18 cellular contexts compared by ENCODE assay signal in the genomic region with DNA sequence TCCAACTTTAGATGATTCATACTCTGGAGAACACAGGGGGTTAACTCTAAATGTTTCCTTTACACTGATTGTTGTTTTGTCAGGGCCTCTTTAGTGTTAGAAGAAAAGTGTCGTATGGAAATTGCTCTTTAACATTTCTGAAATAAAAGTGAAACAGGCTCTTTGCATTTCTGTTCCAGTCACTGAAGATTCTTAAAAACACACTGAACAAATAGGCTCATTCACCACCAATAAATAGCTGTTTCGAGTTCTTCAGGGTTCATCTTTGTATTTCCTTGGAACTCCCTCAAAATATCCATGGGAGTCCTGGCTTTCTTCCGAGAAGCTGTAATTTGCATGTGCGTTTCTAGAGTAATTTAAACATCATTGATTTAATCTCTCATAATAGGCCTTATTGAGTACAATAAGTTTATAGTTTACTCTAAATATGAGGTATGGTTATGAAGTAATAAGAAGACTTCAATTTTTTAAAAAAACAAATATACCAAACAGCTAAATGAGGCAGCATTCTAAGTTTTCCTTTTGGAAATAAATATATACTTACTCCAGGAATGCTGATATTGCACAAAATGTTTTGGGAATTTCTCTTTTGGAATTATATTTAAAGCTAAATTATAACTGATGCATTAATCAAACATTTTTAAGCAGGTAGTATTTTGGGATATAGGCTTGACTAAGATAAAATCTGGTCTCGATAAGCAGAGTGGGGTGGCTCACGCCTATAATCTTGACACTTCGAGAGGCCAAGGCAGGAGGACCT.
"Had no signal": no experiment of that assay in that cellular context is flagged by ENCODE, and none has a peak within 500 bp of the region (broad histone marks: within the 10 kb centered on the region; RNA-seq: fewer than 3 reads in every experiment).

No MANE protein-coding gene starts in this region.

- H3K4me1 ChIP-seq: gastroesophageal sphincter, spleen had no signal

- ATAC-seq: activated T-helper 17 cell treated with anti-CD3 and anti-CD28 coated beads, Interleukin-2, amount 50 U/mL, for 72 hours; gastroesophageal sphincter; right cardiac atrium; SK-N-SH treated with all-trans-retinoic acid at 6 μM for 48 hours; stimulated activated naive B cell treated with anti-CD40 and anti-IgM and Interleukin-4, amounts not matched to agents 10 μg/mL and 1 μg/mL and 100 μg/mL, for 72 hours; WTC11 had no signal

- H3K4me2 ChIP-seq: hepatocyte had no signal

- H3K27me3 Mint-ChIP-seq: activated naive CD4-positive, alpha-beta T cell treated with anti-CD3 and anti-CD28 coated beads, Interleukin-2, amount 10 ng/mL, durations not matched to agents 7 days and 5 days; activated T-helper 17 cell treated with anti-CD3 and anti-CD28 coated beads, Interleukin-2, amount 50 U/mL, for 72 hours; stimulated activated naive B cell treated with anti-CD40 and anti-IgM and Interleukin-4, amounts not matched to agents 10 μg/mL and 1 μg/mL and 100 μg/mL, for 72 hours had no signal

- H3K4me3 Mint-ChIP-seq: activated naive CD4-positive, alpha-beta T cell treated with anti-CD3 and anti-CD28 coated beads, Interleukin-2, amount 10 ng/mL, durations not matched to agents 7 days and 5 days; activated T-helper 17 cell treated with anti-CD3 and anti-CD28 coated beads, Interleukin-2, amount 50 U/mL, for 72 hours; stimulated activated naive B cell treated with anti-CD40 and anti-IgM and Interleukin-4, amounts not matched to agents 10 μg/mL and 1 μg/mL and 100 μg/mL, for 72 hours; T-helper 1 cell treated with Interleukin-12 subunit alpha and Interleukin-12 subunit beta and Interleukin-4 antibody, amounts not matched to agents 30 μg/mL and 1 μg/mL, for 36 hours; WTC11 had no signal

- H3K27ac Mint-ChIP-seq: activated naive CD4-positive, alpha-beta T cell treated with anti-CD3 and anti-CD28 coated beads, Interleukin-2, amount 10 ng/mL, durations not matched to agents 7 days and 5 days; activated T-helper 17 cell treated with anti-CD3 and anti-CD28 coated beads, Interleukin-2, amount 50 U/mL, for 72 hours; stimulated activated naive B cell treated with anti-CD40 and anti-IgM and Interleukin-4, amounts not matched to agents 10 μg/mL and 1 μg/mL and 100 μg/mL, for 72 hours; T-helper 1 cell treated with Interleukin-12 subunit alpha and Interleukin-12 subunit beta and Interleukin-4 antibody, amounts not matched to agents 30 μg/mL and 1 μg/mL, for 36 hours; WTC11 had no signal

- H3K27ac ChIP-seq: gastroesophageal sphincter, hepatocyte, neutrophil, spleen had no signal

- H3K27me3 ChIP-seq: gastroesophageal sphincter, hepatocyte, neutrophil, spleen had no signal

- H3K4me1 Mint-ChIP-seq: activated naive CD4-positive, alpha-beta T cell treated with anti-CD3 and anti-CD28 coated beads, Interleukin-2, amount 10 ng/mL, durations not matched to agents 7 days and 5 days; activated T-helper 17 cell treated with anti-CD3 and anti-CD28 coated beads, Interleukin-2, amount 50 U/mL, for 72 hours; stimulated activated naive B cell treated with anti-CD40 and anti-IgM and Interleukin-4, amounts not matched to agents 10 μg/mL and 1 μg/mL and 100 μg/mL, for 72 hours had no signal

- H3K36me3 ChIP-seq: gastroesophageal sphincter, neutrophil, spleen had no signal

- DNase-seq: activated CD4-positive, alpha-beta T cell treated with anti-CD3 and anti-CD28 coated beads for 48 hours; activated CD8-positive, alpha-beta memory T cell treated with anti-CD3 and anti-CD28 coated beads for 24 hours; activated naive CD4-positive, alpha-beta T cell treated with anti-CD3 and anti-CD28 coated beads, Interleukin-2, amount 10 ng/mL, durations not matched to agents 7 days and 5 days; cortex of kidney; effector CD8-positive, alpha-beta T cell; kidney glomerular epithelial cell; right cardiac atrium; spleen; stimulated activated CD4-positive, alpha-beta T cell treated with anti-CD3 and anti-CD28 coated beads, Interleukin-2, amount 100 ng/mL, for 24 hours; stimulated activated naive B cell treated with anti-CD40 and anti-IgM and Interleukin-4, amounts not matched to agents 10 μg/mL and 1 μg/mL and 100 μg/mL, for 72 hours; trophoblast cell had no signal

- H3K36me3 Mint-ChIP-seq: activated naive CD4-positive, alpha-beta T cell treated with anti-CD3 and anti-CD28 coated beads, Interleukin-2, amount 10 ng/mL, durations not matched to agents 7 days and 5 days; stimulated activated naive B cell treated with anti-CD40 and anti-IgM and Interleukin-4, amounts not matched to agents 10 μg/mL and 1 μg/mL and 100 μg/mL, for 72 hours; WTC11 had no signal

- H3K4me3 ChIP-seq: gastroesophageal sphincter, hepatocyte, spleen had no signal

- H2AFZ ChIP-seq: hepatocyte had no signal

- H3K9me3 ChIP-seq: gastroesophageal sphincter, neutrophil, spleen had no signal

- H3K79me2 ChIP-seq: hepatocyte had no signal

- H3K9me3 Mint-ChIP-seq: T-helper 1 cell treated with Interleukin-12 subunit alpha and Interleukin-12 subunit beta and Interleukin-4 antibody, amounts not matched to agents 30 μg/mL and 1 μg/mL, for 36 hours; WTC11 had no signal
